In genomic region chr7:150663802-150664494, GRCh38 we compare ENCODE assay signal across 1 cellular context.
TF ChIP-seq lines count a peak whose summit lies in the region.

No MANE protein-coding gene starts in this region.

TF ChIP-seq in K562, 482 proteins besides CTCF, POLR2A, EP300 and RAD21:
- no peak for TF ChIP-seq ZNF174 (CRISPR knock-in tag; IDR thresholded peaks at IDR 0.05)
- TF ChIP-seq GABPA (tag; conservative IDR thresholded peaks at IDR 0.05; ENCODE audit: low read depth) = peak; percentile 75
- peak; percentile 63; the same call in 1 of the 2 replicates for TF ChIP-seq RREB1 (CRISPR knock-in tag; IDR thresholded peaks at IDR 0.05)
